Comparison of ENCODE assay signal across 8 cellular contexts in the genomic region with DNA sequence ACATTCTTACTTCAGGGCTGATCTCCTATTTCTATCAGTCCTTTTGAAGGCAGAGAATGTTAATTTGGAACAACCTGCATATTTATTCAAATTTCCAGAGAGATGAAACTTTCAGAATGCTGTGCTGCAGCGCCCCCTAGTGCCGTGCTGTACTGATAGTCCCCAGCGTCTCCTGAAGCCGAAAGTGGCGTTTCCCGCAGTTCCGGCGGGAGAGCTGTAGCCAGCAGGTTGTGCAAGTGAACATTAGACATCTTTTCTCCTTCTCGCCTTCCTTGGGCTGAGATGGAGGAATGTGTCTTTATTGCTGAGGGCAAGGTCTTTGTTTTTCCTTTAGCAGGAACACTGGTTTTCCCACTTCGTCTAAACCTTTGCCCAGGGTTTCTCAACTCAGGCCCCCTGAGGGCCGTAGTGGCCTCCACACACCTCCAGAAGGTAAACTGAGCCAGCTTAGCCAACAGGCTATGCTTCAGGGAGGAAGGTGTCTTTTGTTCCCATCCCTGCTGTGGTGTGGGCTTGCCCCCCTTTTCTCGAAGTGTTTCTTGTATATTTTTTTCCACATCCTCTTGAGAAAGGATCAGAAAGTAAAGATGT. TPM values are rescaled to one million over a fixed set of nuclear protein-coding genes. Genes with fewer than 3 reads are reported as not detected.
A peak's percentile ranks its signal among the peaks of the same experiment; 100 is the strongest.
DNase-seq lines count a peak whose midpoint lies in the region; ATAC-seq, FAIRE-seq and TF ChIP-seq lines count a peak whose summit lies in the region.

No MANE protein-coding gene starts in this region.

- H3K27ac Mint-ChIP-seq in activated naive CD4-positive, alpha-beta T cell treated with anti-CD3 and anti-CD28 coated beads, Interleukin-2, amount 50 U/mL, for 24 hours = peak overlapping the region; percentile 70

- no peaks in the 10 kb centered on the region for H3K9me3 ChIP-seq in A549
- H3K9me3 ChIP-seq in SK-N-SH = no peaks in the 10 kb centered on the region

- POLR2A ChIA-PET in A549 (lab: Yijun Ruan, JAX) (interaction anchor here (0.5 kb wide), 1 partner anchor 175 kb away, joined by 3 read pairs; no protein-coding TSS in a partner anchor), SK-N-SH (lab: Yijun Ruan, JAX) (no interaction called here)

- H3F3A ChIP-seq in SK-N-SH (replicated peaks; ENCODE audit: insufficient read depth) = peaks cover 30% of the 10 kb centered on the region

- peaks cover 80% of the 10 kb centered on the region for H3K4me1 Mint-ChIP-seq in activated naive CD4-positive, alpha-beta T cell treated with anti-CD3 and anti-CD28 coated beads, Interleukin-2, amount 50 U/mL, for 24 hours

- H3K27me3 Mint-ChIP-seq in activated naive CD4-positive, alpha-beta T cell treated with anti-CD3 and anti-CD28 coated beads, Interleukin-2, amount 50 U/mL, for 24 hours = no peaks in the 10 kb centered on the region

- peaks cover 2% of the 10 kb centered on the region for H3K36me3 Mint-ChIP-seq in activated naive CD4-positive, alpha-beta T cell treated with anti-CD3 and anti-CD28 coated beads, Interleukin-2, amount 50 U/mL, for 24 hours

- H3K4me1 ChIP-seq in A549 = peaks cover 69% of the 10 kb centered on the region
- peaks cover 28 to 34% of the 10 kb centered on the region in 2 experiments; a peak in 3 of 4 replicates for H3K4me1 ChIP-seq in SK-N-SH (ENCODE audit: control insufficient read depth in 1 of 2, insufficient read depth in 2 of 2, low read depth in 1 of 2, low read length in 1 of 2)

- peak overlapping the region; percentile 69 for H3K4me3 Mint-ChIP-seq in activated naive CD4-positive, alpha-beta T cell treated with anti-CD3 and anti-CD28 coated beads, Interleukin-2, amount 50 U/mL, for 24 hours

- no peaks in the 10 kb centered on the region for H3K36me3 ChIP-seq in SK-N-SH (replicated peaks in 1 of 2; ENCODE audit: control insufficient read depth in 1 of 2, insufficient read depth in 2 of 2, low read length in 1 of 2)

- H2AFZ ChIP-seq in SK-N-SH (ENCODE audit: low read depth) = no peak overlapping the region

- ATAC-seq in A549 = peak; percentile 84 to 86
- peak; percentile 31 for ATAC-seq in GM18502 (IDR thresholded peaks at IDR 0.05; ENCODE audit: poor library complexity, unreplicated experiment)
- ATAC-seq in omental fat pad (ENCODE audit: low FRiP score) = peak; percentile 87

- H3K27ac ChIP-seq in A549 (peak overlapping the region; percentile 50 to 92), SK-N-SH (ENCODE audit: low read depth in 2 of 2, low read length in 1 of 2) (no peak overlapping the region)

- H3K79me2 ChIP-seq in SK-N-SH (ENCODE audit: insufficient read depth) = peaks cover 93% of the 10 kb centered on the region

- H3K9ac ChIP-seq in SK-N-SH = no peak overlapping the region

- peaks cover 56% of the 10 kb centered on the region for H4K20me1 ChIP-seq in SK-N-SH (ENCODE audit: insufficient read depth)

- FAIRE-seq in A549 (lab: Jason Lieb, UNC) = no peak

- TF ChIP-seq POLR2A in A549 (IDR thresholded peaks at IDR 0.05; ENCODE audit: low read length) = no peak

- 0 out of 3 replicates have a peak overlapping the region, but pooled peaks have one; percentile 20 for H3K4me3 ChIP-seq in A549
- peak overlapping the region in 1 of 2 experiments; percentile 45; a peak in 1 of 4 replicates for H3K4me3 ChIP-seq in SK-N-SH (ENCODE audit: low read depth in 2 of 2, low read length in 1 of 2)

- CTCF ChIA-PET in A549 (lab: Yijun Ruan, JAX) (interaction anchor here (0.6 to 9.5 kb wide), 61 partner anchors 13 to 621 kb away, joined by 3 to 141 read pairs (median 6); a partner anchor contains a TSS), SK-N-SH (lab: Yijun Ruan, JAX) (interaction anchor here (0.6 to 17.6 kb wide), 72 partner anchors 10 to 467 kb away, joined by 3 to 275 read pairs (median 5); a partner anchor contains a TSS)

- WGBS in A549 (ENCODE audit: missing lambda C conversion rate) = 6% methylated on average over 12 of the region's 12 CpGs
- 20% methylated on average over 12 of the region's 12 CpGs for WGBS in SK-N-SH (ENCODE audit: low lambda C conversion rate)

- TF ChIP-seq CTCF in A549 (IDR thresholded peaks at IDR 0.05) (peak; percentile 97), SK-N-SH (IDR thresholded peaks at IDR 0.05) (peak; percentile 97), omental fat pad (IDR thresholded peaks at IDR 0.05) (peak in 1 of 3 donors; percentile 88)

- peak; percentile 83 to 88 for TF ChIP-seq RAD21 in A549 (conservative IDR thresholded peaks at IDR 0.05 in 1 of 2, IDR thresholded peaks at IDR 0.05 in 1 of 2)
- peak; percentile 88 for TF ChIP-seq RAD21 in SK-N-SH (IDR thresholded peaks at IDR 0.05; ENCODE audit: low read length)

- peak overlapping the region; percentile 87 for H3K4me2 ChIP-seq in A549
- peak overlapping the region; percentile 43 for H3K4me2 ChIP-seq in SK-N-SH

- DNase-seq in A549 (ENCODE audit: low read depth in 1 of 2, low spot score in 1 of 2) = peak; percentile 58 to 85
- DNase-seq in LoVo (ENCODE audit: low spot score) = peak; percentile 82
- peak; percentile 68 for DNase-seq in SK-N-SH
- peak; percentile 76 for DNase-seq in glomerular visceral epithelial cell (ENCODE audit: extremely low spot score)
- peak; percentile 99 for DNase-seq in omental fat pad (ENCODE audit: low spot score)
- DNase-seq in superior temporal gyrus (ENCODE audit: extremely low spot score) = peak; percentile 96

- H3K27me3 ChIP-seq in SK-N-SH (ENCODE audit: insufficient read depth) = no peaks in the 10 kb centered on the region

- H3K9me2 ChIP-seq in SK-N-SH = no peaks in the 10 kb centered on the region

- TF ChIP-seq EP300 in A549 (IDR thresholded peaks at IDR 0.05) = no peak
- TF ChIP-seq EP300 in SK-N-SH (IDR thresholded peaks at IDR 0.05; ENCODE audit: borderline replicate concordance in 1 of 2, low read depth in 1 of 2, low read length in 1 of 2) = no peak

- H3K9me3 Mint-ChIP-seq in activated naive CD4-positive, alpha-beta T cell treated with anti-CD3 and anti-CD28 coated beads, Interleukin-2, amount 50 U/mL, for 24 hours = no peaks in the 10 kb centered on the region

TF ChIP-seq in A549, 52 proteins besides CTCF, POLR2A, EP300 and RAD21:
- peak; percentile 23; the same call in 1 of the 2 replicates for TF ChIP-seq KDM5A (IDR thresholded peaks at IDR 0.05)
- TF ChIP-seq, protein P1, sequence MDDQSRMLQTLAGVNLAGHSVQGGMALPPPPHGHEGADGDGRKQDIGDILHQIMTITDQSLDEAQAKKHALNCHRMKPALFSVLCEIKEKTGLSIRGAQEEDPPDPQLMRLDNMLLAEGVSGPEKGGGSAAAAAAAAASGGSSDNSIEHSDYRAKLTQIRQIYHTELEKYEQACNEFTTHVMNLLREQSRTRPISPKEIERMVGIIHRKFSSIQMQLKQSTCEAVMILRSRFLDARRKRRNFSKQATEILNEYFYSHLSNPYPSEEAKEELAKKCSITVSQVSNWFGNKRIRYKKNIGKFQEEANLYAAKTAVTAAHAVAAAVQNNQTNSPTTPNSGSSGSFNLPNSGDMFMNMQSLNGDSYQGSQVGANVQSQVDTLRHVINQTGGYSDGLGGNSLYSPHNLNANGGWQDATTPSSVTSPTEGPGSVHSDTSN (IDR thresholded peaks at IDR 0.05) = no peak
- TF ChIP-seq MAFK (IDR thresholded peaks at IDR 0.05; ENCODE audit: partially characterized antibody) = no peak
- TF ChIP-seq ZNF302 (CRISPR knock-in tag; IDR thresholded peaks at IDR 0.05) = no peak
- TF ChIP-seq CEBPB (IDR thresholded peaks at IDR 0.05) = peak in 1 of 2 experiments; percentile 74; a peak in 2 of 4 replicates
- peak; percentile 57; the same call in 2 of the 3 replicates for TF ChIP-seq SMC3 (IDR thresholded peaks at IDR 0.05)

TF ChIP-seq in SK-N-SH, 30 proteins besides CTCF, POLR2A, EP300 and RAD21:
- TF ChIP-seq SMC3 (IDR thresholded peaks at IDR 0.05; ENCODE audit: low read depth, low read length) = peak; percentile 71
- 0 out of 2 replicates have a peak, but pooled peaks have one; percentile 35 for TF ChIP-seq RCOR1 (IDR thresholded peaks at IDR 0.05; ENCODE audit: low read length)
- TF ChIP-seq POLR2AphosphoS5 (IDR thresholded peaks at IDR 0.05; ENCODE audit: low read depth, low read length) = no peak
- no peak for TF ChIP-seq JUND (IDR thresholded peaks at IDR 0.05)

RNA-seq across cellular contexts. Expression of a gene that starts 26.4 kb away (rescaled TPM):
- polyA plus RNA-seq in A549 (2011; rRNA removed) = 93.5 and 144 TPM in 2 replicates
- 90.7 and 101 TPM in 2 replicates for polyA plus RNA-seq in A549 (2012; cell fraction: cytosol; rRNA removed)
- polyA plus RNA-seq in A549 (2012; cell fraction: nucleus; rRNA removed) = 156 and 209 TPM in 2 replicates
- polyA plus RNA-seq in A549 (2017; fragmentation: RNase III; extraction: RNeasy Plus Mini Kit Qiagen cat#74134 plus additional on column Dnase treatment) = 60.6 to 64.2 TPM (median 61.5 TPM) in 3 replicates
- polyA minus RNA-seq in A549 (2011; rRNA and poly(A)+ RNA removed) = 241 and 307 TPM in 2 replicates
- polyA plus RNA-seq in SK-N-SH (2012; rRNA removed) = 41.6 and 49.2 TPM in 2 replicates
- 27.1 and 31.0 TPM in 2 replicates for polyA plus RNA-seq in SK-N-SH (2012; cell fraction: cytosol; rRNA removed)
- polyA plus RNA-seq in SK-N-SH (2012; cell fraction: nucleus; rRNA removed) = 103 and 133 TPM in 2 replicates
- 10 to 100 TPM; 44.6 to 89.6 (median 55.9) TPM for total RNA-seq in omental fat pad

Comparison
In these comparisons a context has a peak if more than half of its experiments do, and no peak if none do; other contexts are left out.
1. ATAC-seq: peak in every context shown above with its lines; median percentile 87 in omental fat pad; 85 in A549; 31 in GM18502.
2. H3K27ac ChIP-seq: peak in A549 (2 of 2); none in SK-N-SH (0 of 2).
3. Peak in every context shown above with its lines, with median percentiles within 50 percentile points of each other: DNase-seq.